16 cellular contexts compared by ENCODE assay signal in the genomic region with DNA sequence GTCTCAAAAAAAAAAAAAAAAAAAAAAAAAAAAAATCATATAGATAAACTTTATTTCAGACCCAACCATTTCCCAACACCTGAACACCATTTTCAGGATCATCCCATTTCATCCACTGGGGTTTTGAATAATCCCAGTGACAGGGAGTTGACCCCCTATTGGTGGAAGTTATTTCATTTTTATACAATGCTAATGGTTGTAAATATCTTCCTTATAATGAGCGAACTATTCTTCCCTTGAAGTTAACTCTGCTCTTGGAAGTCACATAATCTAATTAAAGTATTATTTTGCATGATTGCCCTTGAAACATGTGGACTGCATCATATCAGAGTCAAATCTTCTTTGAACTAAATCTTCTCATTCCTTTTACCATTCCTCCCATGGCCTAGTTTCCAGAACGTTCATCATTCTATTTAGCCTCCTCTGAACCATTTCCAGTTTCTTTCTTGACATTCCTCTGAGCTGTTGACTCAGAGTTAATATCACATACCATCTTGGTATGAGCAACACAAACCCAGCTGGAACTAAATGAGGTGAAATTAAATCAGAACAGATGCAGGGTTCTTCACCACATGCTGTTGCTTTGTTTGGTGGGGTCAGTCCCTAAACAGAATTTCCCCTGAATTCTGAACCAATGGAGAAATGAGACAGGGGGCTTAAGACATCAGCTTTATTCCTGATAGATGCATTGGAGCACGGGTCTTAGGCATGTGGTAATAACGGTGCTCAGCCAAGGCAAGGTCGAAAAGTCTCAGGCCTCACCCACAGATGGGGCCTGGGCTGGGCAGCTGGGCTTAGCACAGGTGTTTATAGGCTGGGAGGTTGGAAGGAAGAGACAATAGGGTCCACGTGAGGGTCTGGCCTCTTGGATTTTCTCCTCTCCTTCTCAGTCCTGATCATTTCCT. TPM values are rescaled to one million over a fixed set of nuclear protein-coding genes. Genes with fewer than 3 reads are reported as not detected.
A peak's percentile ranks its signal among the peaks of the same experiment; 100 is the strongest.
DNase-seq lines count a peak whose midpoint lies in the region; ATAC-seq and TF ChIP-seq lines count a peak whose summit lies in the region.
"Had no signal": no experiment of that assay in that cellular context is flagged by ENCODE, and none has a peak within 500 bp of the region (broad histone marks: within the 10 kb centered on the region; RNA-seq: fewer than 3 reads in every experiment).

No MANE protein-coding gene starts in this region.

- no peaks in the 10 kb centered on the region for H3K4me1 ChIP-seq in CD8-positive, alpha-beta T cell (ENCODE audit: insufficient read depth, low read length)

- peak; percentile 63 for DNase-seq in AG09309 (ENCODE audit: low read depth)
- peak; percentile 62 for DNase-seq in NCI-H69 (lab: John Stamatoyannopoulos, UW)
- DNase-seq in epithelial cell of esophagus (ENCODE audit: low read depth) = peak; percentile 64
- DNase-seq in mesothelial cell of epicardium (ENCODE audit: low spot score in 2 of 2, unreplicated experiment in 2 of 2) = no peak
- DNase-seq in CD8-positive, alpha-beta T cell = no peak
- no peak for DNase-seq in T-helper 2 cell treated with Interferon-gamma antibody and Interleukin-4, amounts not matched to agents 5 μg/mL and 100 μg/mL, for 36 hours (ENCODE audit: low spot score)
- DNase-seq: activated T-cell treated with anti-CD3 and anti-CD28 coated beads for 4 hours; CD4-positive, CD25-positive, alpha-beta regulatory T cell; left ventricle myocardium superior; NCI-H2227 treated with DMSO at 0.1 percent for 48 hours had no signal

- no peaks in the 10 kb centered on the region for H3K36me3 ChIP-seq in CD8-positive, alpha-beta T cell (ENCODE audit: insufficient read depth, low read length)
- H3K36me3 ChIP-seq: cardiac muscle cell, thoracic aorta had no signal

- intact Hi-C loops in CD8-positive, alpha-beta T cell (cut with DNase I, micrococcal nuclease) = no loop called here

- POLR2A ChIA-PET in CD8-positive, alpha-beta T cell (lab: Charles Lee) = no interaction called here

- peaks cover 13% of the 10 kb centered on the region for H3K27me3 Mint-ChIP-seq in mesothelial cell of epicardium (ENCODE audit: low read depth)
- H3K27me3 Mint-ChIP-seq in CD8-positive, alpha-beta T cell (ENCODE audit: low read depth) = peaks cover 22% of the 10 kb centered on the region
- H3K27me3 Mint-ChIP-seq in T-helper 2 cell treated with Interferon-gamma antibody and Interleukin-4, amounts not matched to agents 5 μg/mL and 100 μg/mL, for 36 hours (ENCODE audit: low read depth) = peaks cover 8% of the 10 kb centered on the region

- no peak overlapping the region for H3K27ac ChIP-seq in CD8-positive, alpha-beta T cell (ENCODE audit: low read depth, low read length)
- H3K27ac ChIP-seq: cardiac muscle cell, thoracic aorta, VCaP had no signal

- no peak for TF ChIP-seq CTCF in AG09309 (IDR thresholded peaks at IDR 0.05; ENCODE audit: control insufficient read depth, insufficient read depth, low read depth, low read length, missing control alignments)
- TF ChIP-seq CTCF in epithelial cell of esophagus (IDR thresholded peaks at IDR 0.05; ENCODE audit: insufficient read depth, low read depth, low read length, missing control alignments) = no peak
- TF ChIP-seq CTCF in mesothelial cell of epicardium (IDR thresholded peaks at IDR 0.05; ENCODE audit: unreplicated experiment) = peak; percentile 33
- TF ChIP-seq CTCF in CD8-positive, alpha-beta T cell (IDR thresholded peaks at IDR 0.05) = no peak

- peak overlapping the region; percentile 92 for H3K27ac Mint-ChIP-seq in mesothelial cell of epicardium
- no peak overlapping the region for H3K27ac Mint-ChIP-seq in CD8-positive, alpha-beta T cell
- H3K27ac Mint-ChIP-seq in T-helper 2 cell treated with Interferon-gamma antibody and Interleukin-4, amounts not matched to agents 5 μg/mL and 100 μg/mL, for 36 hours = no peak overlapping the region
- H3K27ac Mint-ChIP-seq: CD4-positive, CD25-positive, alpha-beta regulatory T cell had no signal

- CTCF ChIA-PET in CD8-positive, alpha-beta T cell (lab: Charles Lee) = no interaction called here

- no peaks in the 10 kb centered on the region for H3K27me3 ChIP-seq in CD8-positive, alpha-beta T cell (ENCODE audit: insufficient read depth, low read length)

- no peaks in the 10 kb centered on the region for H3K9me3 ChIP-seq in CD8-positive, alpha-beta T cell (ENCODE audit: low read length)
- H3K9me3 ChIP-seq: thoracic aorta had no signal

- H3K9me3 Mint-ChIP-seq in mesothelial cell of epicardium = no peaks in the 10 kb centered on the region
- H3K9me3 Mint-ChIP-seq in CD8-positive, alpha-beta T cell = no peaks in the 10 kb centered on the region
- no peaks in the 10 kb centered on the region for H3K9me3 Mint-ChIP-seq in T-helper 2 cell treated with Interferon-gamma antibody and Interleukin-4, amounts not matched to agents 5 μg/mL and 100 μg/mL, for 36 hours

- ATAC-seq in HG03460 (IDR thresholded peaks at IDR 0.05; ENCODE audit: unreplicated experiment) (no peak), HG03521 (IDR thresholded peaks at IDR 0.05; ENCODE audit: unreplicated experiment) (no peak)
- no peak for ATAC-seq in CD8-positive, alpha-beta T cell
- ATAC-seq: left ventricle myocardium superior had no signal

- H3K4me1 Mint-ChIP-seq in mesothelial cell of epicardium = peaks cover 25% of the 10 kb centered on the region
- H3K4me1 Mint-ChIP-seq in CD8-positive, alpha-beta T cell (ENCODE audit: low read depth) = no peaks in the 10 kb centered on the region
- no peaks in the 10 kb centered on the region for H3K4me1 Mint-ChIP-seq in T-helper 2 cell treated with Interferon-gamma antibody and Interleukin-4, amounts not matched to agents 5 μg/mL and 100 μg/mL, for 36 hours (ENCODE audit: low read depth)
- H3K4me1 Mint-ChIP-seq: CD4-positive, CD25-positive, alpha-beta regulatory T cell had no signal

- H3K4me3 Mint-ChIP-seq in mesothelial cell of epicardium = no peak overlapping the region
- H3K4me3 Mint-ChIP-seq in CD8-positive, alpha-beta T cell = no peak overlapping the region
- H3K4me3 Mint-ChIP-seq in T-helper 2 cell treated with Interferon-gamma antibody and Interleukin-4, amounts not matched to agents 5 μg/mL and 100 μg/mL, for 36 hours = no peak overlapping the region
- H3K4me3 Mint-ChIP-seq: CD4-positive, CD25-positive, alpha-beta regulatory T cell had no signal

- no peaks in the 10 kb centered on the region for H3K36me3 Mint-ChIP-seq in mesothelial cell of epicardium
- no peaks in the 10 kb centered on the region for H3K36me3 Mint-ChIP-seq in CD8-positive, alpha-beta T cell
- no peaks in the 10 kb centered on the region for H3K36me3 Mint-ChIP-seq in T-helper 2 cell treated with Interferon-gamma antibody and Interleukin-4, amounts not matched to agents 5 μg/mL and 100 μg/mL, for 36 hours (ENCODE audit: low read depth)
- H3K36me3 Mint-ChIP-seq: CD4-positive, CD25-positive, alpha-beta regulatory T cell had no signal

- H3K4me3 ChIP-seq in AG09309 (ENCODE audit: control insufficient read depth, low read depth, low read length) = no peak overlapping the region
- no peak overlapping the region for H3K4me3 ChIP-seq in epithelial cell of esophagus (ENCODE audit: low read length)
- no peak overlapping the region for H3K4me3 ChIP-seq in CD8-positive, alpha-beta T cell (ENCODE audit: low read depth, low read length)
- H3K4me3 ChIP-seq: cardiac muscle cell, thoracic aorta had no signal

RNA-seq across cellular contexts. Expression of gene HSD17B2, which starts 8.9 kb away (rescaled TPM):
- 2.7 to 3.1 TPM (median 2.7 TPM) in 3 replicates for total RNA-seq in mesothelial cell of epicardium
- total RNA-seq in CD8-positive, alpha-beta T cell = not detected
- total RNA-seq: cardiac muscle cell; CD4-positive, CD25-positive, alpha-beta regulatory T cell; left ventricle myocardium superior; thoracic aorta had no signal

RNA-seq across cellular contexts. Expression of gene SDR42E1, which starts 32.7 kb away (rescaled TPM):
- 0.13 to 0.35 TPM (median 0.23 TPM) in 3 replicates for total RNA-seq in mesothelial cell of epicardium
- total RNA-seq in CD8-positive, alpha-beta T cell = 1 to 10 TPM; 5.6 to 6.7 TPM
- total RNA-seq: H4 had no signal

Comparison
In these comparisons a context has a peak if more than half of its experiments do, and no peak if none do; other contexts are left out.
1. DNase-seq: peak in AG09309 (single experiment), NCI-H69 (single experiment) and epithelial cell of esophagus (single experiment); none in mesothelial cell of epicardium (0 of 2), CD8-positive, alpha-beta T cell (0 of 7) and T-helper 2 cell treated with Interferon-gamma antibody and Interleukin-4, amounts not matched to agents 5 μg/mL and 100 μg/mL, for 36 hours (single experiment).